ENCODE assay signal across 8 cellular contexts in the genomic region with DNA sequence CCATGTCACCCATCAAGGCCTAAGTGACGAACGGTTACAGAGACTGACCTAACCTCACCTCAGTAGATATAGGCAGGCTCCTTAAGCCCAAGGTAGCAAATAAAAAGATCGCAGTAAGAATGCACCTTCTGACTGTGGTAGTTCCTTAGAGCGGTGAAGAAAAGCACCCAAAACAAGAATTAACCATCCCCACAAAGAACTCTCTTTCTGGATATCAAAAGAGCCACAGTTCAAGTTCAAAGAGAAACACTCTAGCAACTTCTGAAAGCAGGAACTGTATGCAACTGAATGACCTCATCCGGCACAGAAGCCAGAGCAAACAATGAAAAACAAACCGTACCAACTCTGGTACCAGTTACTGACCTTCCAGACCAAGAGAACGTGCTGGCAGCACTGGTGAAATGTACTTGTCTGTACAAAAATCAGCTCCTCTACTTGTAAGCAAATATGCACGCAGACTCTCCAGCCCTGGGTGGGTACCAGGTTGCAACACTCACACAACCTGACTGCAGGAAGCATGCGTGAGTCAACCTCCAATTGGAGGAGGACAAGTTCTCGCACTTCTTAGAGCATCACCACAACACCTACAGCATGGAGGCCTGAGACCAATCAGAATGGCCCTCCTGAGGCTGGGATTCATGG.
DNase-seq lines count a peak whose midpoint lies in the region; ATAC-seq and TF ChIP-seq lines count a peak whose summit lies in the region.

No MANE protein-coding gene starts in this region.

- H3K4me3 Mint-ChIP-seq in dendritic cell treated with granulocyte-macrophage colony-stimulating factor and Interleukin-4, amounts not matched to agents 40 ng/mL and 50 ng/mL, for 4 days = no peak overlapping the region
- H3K4me3 Mint-ChIP-seq in neural progenitor cell = peak overlapping the region; percentile 21

- no peak overlapping the region for H2AFZ ChIP-seq in neural progenitor cell (replicated peaks)

- ATAC-seq in HG02798 (IDR thresholded peaks at IDR 0.05; ENCODE audit: poor library complexity, unreplicated experiment) (peak; percentile 88), GM18867 (IDR thresholded peaks at IDR 0.05; ENCODE audit: unreplicated experiment) (no peak), HG02759 (IDR thresholded peaks at IDR 0.05; ENCODE audit: unreplicated experiment) (no peak)

- H3K36me3 ChIP-seq in DOHH2 (ENCODE audit: control insufficient read depth, low read length) (peaks cover 97% of the 10 kb centered on the region), neural progenitor cell (no peaks in the 10 kb centered on the region)

- H3K9me3 ChIP-seq in DOHH2 (ENCODE audit: control insufficient read depth, insufficient read depth, low read length) (no peaks in the 10 kb centered on the region), neural progenitor cell (ENCODE audit: low read depth) (no peaks in the 10 kb centered on the region)

- H3K27me3 ChIP-seq in DOHH2 (ENCODE audit: control insufficient read depth, low read length) = no peaks in the 10 kb centered on the region
- H3K27me3 ChIP-seq in neural progenitor cell = no peaks in the 10 kb centered on the region

- H3K4me1 ChIP-seq in DOHH2 (ENCODE audit: control insufficient read depth, low read length) (peaks cover 95% of the 10 kb centered on the region), neural progenitor cell (no peaks in the 10 kb centered on the region)

- H3K9ac ChIP-seq in neural progenitor cell = no peak overlapping the region

- intact Hi-C loops in dendritic cell treated with granulocyte-macrophage colony-stimulating factor and Interleukin-4, amounts not matched to agents 40 ng/mL and 50 ng/mL, for 4 days (cut with micrococcal nuclease) = no loop called here

- DNase-seq in T-helper 9 cell = peak; percentile 49
- no peak for DNase-seq in neural progenitor cell (ENCODE audit: low spot score)
- DNase-seq in COR-L47 (lab: John Stamatoyannopoulos, UW) = no peak

- H3K4me1 Mint-ChIP-seq in dendritic cell treated with granulocyte-macrophage colony-stimulating factor and Interleukin-4, amounts not matched to agents 40 ng/mL and 50 ng/mL, for 4 days (ENCODE audit: low read depth) = peaks cover 35% of the 10 kb centered on the region
- no peaks in the 10 kb centered on the region for H3K4me1 Mint-ChIP-seq in neural progenitor cell

- H3K4me2 ChIP-seq in DOHH2 (ENCODE audit: low read length) = peak overlapping the region; percentile 14; the same call in 1 of the 2 replicates
- H3K4me2 ChIP-seq in neural progenitor cell = no peak overlapping the region

- H3K4me3 ChIP-seq in DOHH2 (ENCODE audit: low read length) (no peak overlapping the region), neural progenitor cell (no peak overlapping the region)

- no peak for TF ChIP-seq CTCF in DOHH2 (IDR thresholded peaks at IDR 0.05; ENCODE audit: low read depth, low read length, poor library complexity, severe bottlenecking)
- TF ChIP-seq CTCF in neural progenitor cell (IDR thresholded peaks at IDR 0.05) = no peak

- peaks cover 16% of the 10 kb centered on the region for H3K36me3 Mint-ChIP-seq in dendritic cell treated with granulocyte-macrophage colony-stimulating factor and Interleukin-4, amounts not matched to agents 40 ng/mL and 50 ng/mL, for 4 days (ENCODE audit: low read depth)
- peaks cover 40% of the 10 kb centered on the region for H3K36me3 Mint-ChIP-seq in neural progenitor cell

- H3K27ac Mint-ChIP-seq in dendritic cell treated with granulocyte-macrophage colony-stimulating factor and Interleukin-4, amounts not matched to agents 40 ng/mL and 50 ng/mL, for 4 days = peak overlapping the region; percentile 60
- no peak overlapping the region for H3K27ac Mint-ChIP-seq in neural progenitor cell

- H3K27ac ChIP-seq in DOHH2 (ENCODE audit: low read depth, low read length) = no peak overlapping the region
- no peak overlapping the region for H3K27ac ChIP-seq in neural progenitor cell

- H4K20me1 ChIP-seq in DOHH2 (ENCODE audit: control insufficient read depth, insufficient read depth, low read depth, low read length) = peaks cover 79% of the 10 kb centered on the region
- H4K20me1 ChIP-seq in neural progenitor cell (ENCODE audit: low read depth) = no peaks in the 10 kb centered on the region

- no peaks in the 10 kb centered on the region for H3K9me2 ChIP-seq in DOHH2 (replicated peaks; ENCODE audit: control insufficient read depth, low read length)

- H3K79me2 ChIP-seq in DOHH2 (ENCODE audit: control insufficient read depth, low read length) = peaks cover 100% of the 10 kb centered on the region
- H3K79me2 ChIP-seq in neural progenitor cell (ENCODE audit: low read depth) = peaks cover 38% of the 10 kb centered on the region

- H3F3A ChIP-seq in DOHH2 (ENCODE audit: control insufficient read depth, insufficient read depth) (peaks cover 41% of the 10 kb centered on the region), neural progenitor cell (ENCODE audit: low read depth) (no peaks in the 10 kb centered on the region)

- H3K9me3 Mint-ChIP-seq in dendritic cell treated with granulocyte-macrophage colony-stimulating factor and Interleukin-4, amounts not matched to agents 40 ng/mL and 50 ng/mL, for 4 days = no peaks in the 10 kb centered on the region
- peaks cover 34% of the 10 kb centered on the region for H3K9me3 Mint-ChIP-seq in neural progenitor cell

- H3K27me3 Mint-ChIP-seq in dendritic cell treated with granulocyte-macrophage colony-stimulating factor and Interleukin-4, amounts not matched to agents 40 ng/mL and 50 ng/mL, for 4 days = no peaks in the 10 kb centered on the region
- H3K27me3 Mint-ChIP-seq in neural progenitor cell (ENCODE audit: insufficient read depth, low read depth) = no peaks in the 10 kb centered on the region
